In the genomic region with DNA sequence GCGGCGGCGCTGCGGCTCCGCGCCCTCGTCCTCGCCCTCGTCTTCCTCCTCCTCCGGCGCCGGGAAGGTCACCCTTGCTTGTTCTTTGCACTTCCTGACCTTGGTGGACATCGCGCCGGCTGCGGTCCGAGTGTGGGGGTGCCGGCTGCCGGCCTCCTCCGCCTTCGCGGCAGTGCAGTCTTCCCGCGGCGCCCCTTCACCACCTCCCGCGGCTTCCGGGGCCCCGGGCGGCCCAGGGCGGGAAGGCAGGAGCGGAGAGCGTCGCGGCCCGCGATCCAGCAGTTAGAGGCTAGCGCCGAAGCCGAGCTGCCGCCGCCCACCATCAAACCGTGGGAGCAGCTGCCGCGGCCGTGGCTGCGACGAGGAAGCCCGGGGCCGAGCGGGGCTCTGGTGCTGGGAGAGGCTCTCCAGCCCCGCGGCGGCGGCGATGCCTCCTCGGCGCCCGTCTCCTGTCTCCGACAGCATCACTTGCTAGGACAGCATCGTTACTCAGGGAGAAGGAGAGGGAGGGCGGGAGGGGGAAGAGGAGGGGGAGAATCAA, we compare ENCODE assay signal across 8 cellular contexts. TPM values are rescaled to one million over a fixed set of nuclear protein-coding genes. Genes with fewer than 3 reads are reported as not detected.
DNase-seq lines count a peak whose midpoint lies in the region; ATAC-seq, FAIRE-seq and TF ChIP-seq lines count a peak whose summit lies in the region.

A gene (minus strand): TSS at position 491 of the 541 bp plus-strand sequence. CDS start 380 bp downstream, at position 111.

- DNase-seq in A549 (ENCODE audit: low read depth in 1 of 2, low spot score in 1 of 2), result no peak
- peak; percentile 79 for DNase-seq in activated CD4-positive, alpha-beta T cell treated with anti-CD3 and anti-CD28 coated beads, Interleukin-2, amount 10 ng/mL, durations not matched to agents 24 days and 14 days
- DNase-seq in effector memory CD4-positive, alpha-beta T cell, result peak in 1 of 3 donors; percentile 1
- DNase-seq in mesothelial cell of epicardium (ENCODE audit: low spot score in 2 of 2, unreplicated experiment in 2 of 2), result peak in 1 of 2 experiments; percentile 65
- DNase-seq in stimulated activated naive CD8-positive, alpha-beta T cell treated with anti-CD3 and anti-CD28 coated beads, Interleukin-15, amount 100 ng/mL, for 72 hours, result peak in 1 of 2 donors; percentile 36

- H3K9me3 Mint-ChIP-seq in activated CD4-positive, alpha-beta T cell treated with anti-CD3 and anti-CD28 coated beads, Interleukin-2, amount 10 ng/mL, durations not matched to agents 24 days and 14 days, result no peaks in the 10 kb centered on the region
- H3K9me3 Mint-ChIP-seq in mesothelial cell of epicardium, result no peaks in the 10 kb centered on the region
- H3K9me3 Mint-ChIP-seq in stimulated activated naive CD8-positive, alpha-beta T cell treated with anti-CD3 and anti-CD28 coated beads, Interleukin-15, amount 100 ng/mL, for 72 hours, result no peaks in the 10 kb centered on the region

- no peak for TF ChIP-seq RAD21 in A549 (conservative IDR thresholded peaks at IDR 0.05 in 1 of 2, IDR thresholded peaks at IDR 0.05 in 1 of 2)

- FAIRE-seq in A549 (lab: Jason Lieb, UNC), result no peak

- H3K4me1 Mint-ChIP-seq in activated CD4-positive, alpha-beta T cell treated with anti-CD3 and anti-CD28 coated beads, Interleukin-2, amount 10 ng/mL, durations not matched to agents 24 days and 14 days, result peaks cover 14% of the 10 kb centered on the region
- peaks cover 10% of the 10 kb centered on the region for H3K4me1 Mint-ChIP-seq in mesothelial cell of epicardium
- H3K4me1 Mint-ChIP-seq in stimulated activated naive CD8-positive, alpha-beta T cell treated with anti-CD3 and anti-CD28 coated beads, Interleukin-15, amount 100 ng/mL, for 72 hours, result peaks cover 13% of the 10 kb centered on the region

- peak within 1 kb of the TSS; percentile 12 for H3K27ac Mint-ChIP-seq in activated CD4-positive, alpha-beta T cell treated with anti-CD3 and anti-CD28 coated beads, Interleukin-2, amount 10 ng/mL, durations not matched to agents 24 days and 14 days
- no peak within 1 kb of the TSS for H3K27ac Mint-ChIP-seq in mesothelial cell of epicardium
- peak within 1 kb of the TSS in 1 of 2 donors; percentile 45 for H3K27ac Mint-ChIP-seq in stimulated activated naive CD8-positive, alpha-beta T cell treated with anti-CD3 and anti-CD28 coated beads, Interleukin-15, amount 100 ng/mL, for 72 hours

- peak within 1 kb of the TSS; percentile 59 for H3K4me3 ChIP-seq in A549
- H3K4me3 ChIP-seq in effector memory CD4-positive, alpha-beta T cell (ENCODE audit: insufficient read depth, low read depth, low read length, poor library complexity, severe bottlenecking), result peak within 1 kb of the TSS; percentile 79

- no CpG with 5 or more reads among the region's 62 CpGs for WGBS in A549 (ENCODE audit: missing lambda C conversion rate)

- peak within 1 kb of the TSS; percentile 92 for H3K4me3 Mint-ChIP-seq in activated CD4-positive, alpha-beta T cell treated with anti-CD3 and anti-CD28 coated beads, Interleukin-2, amount 10 ng/mL, durations not matched to agents 24 days and 14 days
- peak within 1 kb of the TSS; percentile 67 for H3K4me3 Mint-ChIP-seq in mesothelial cell of epicardium
- H3K4me3 Mint-ChIP-seq in stimulated activated naive CD8-positive, alpha-beta T cell treated with anti-CD3 and anti-CD28 coated beads, Interleukin-15, amount 100 ng/mL, for 72 hours, result peak within 1 kb of the TSS; percentile 88 to 89

- no peak for TF ChIP-seq POLR2A in A549 (IDR thresholded peaks at IDR 0.05; ENCODE audit: low read length)

- POLR2A ChIA-PET in A549 (lab: Yijun Ruan, JAX), result no interaction called here

- H3K27me3 ChIP-seq in effector memory CD4-positive, alpha-beta T cell (replicated peaks; ENCODE audit: control insufficient read depth, insufficient read depth, low read length, poor library complexity, severe bottlenecking), result no peaks in the 10 kb centered on the region

- H3K27ac ChIP-seq in A549, result peak within 1 kb of the TSS in 1 of 2 experiments; percentile 64; a peak in 3 of 6 replicates
- H3K27ac ChIP-seq in effector memory CD4-positive, alpha-beta T cell (ENCODE audit: insufficient read depth, low read length, poor library complexity, severe bottlenecking), result no peak within 1 kb of the TSS

- intact Hi-C loops in activated CD4-positive, alpha-beta T cell treated with anti-CD3 and anti-CD28 coated beads, Interleukin-2, amount 10 ng/mL, durations not matched to agents 24 days and 14 days (cut with micrococcal nuclease), result loop anchor here (2.0 to 5.0 kb wide), 4 partner anchors 79 to 501 kb away; a partner anchor contains a TSS

- H3K9me3 ChIP-seq in A549, result no peaks in the 10 kb centered on the region
- H3K9me3 ChIP-seq in effector memory CD4-positive, alpha-beta T cell (ENCODE audit: control insufficient read depth, low read length), result no peaks in the 10 kb centered on the region

- ATAC-seq in A549 (peak; percentile 26 to 31; a peak in 4 of 6 replicates), GM18909 (IDR thresholded peaks at IDR 0.05; ENCODE audit: poor library complexity, unreplicated experiment) (peak; percentile 42), HG03520 (IDR thresholded peaks at IDR 0.05; ENCODE audit: unreplicated experiment) (peak; percentile 22), GM21737 (IDR thresholded peaks at IDR 0.05; ENCODE audit: unreplicated experiment) (no peak)
- ATAC-seq in stimulated activated naive CD8-positive, alpha-beta T cell treated with anti-CD3 and anti-CD28 coated beads, Interleukin-15, amount 100 ng/mL, for 72 hours, result peak; percentile 57

- H3K4me1 ChIP-seq in A549, result no peaks in the 10 kb centered on the region
- no peaks in the 10 kb centered on the region for H3K4me1 ChIP-seq in effector memory CD4-positive, alpha-beta T cell (ENCODE audit: control insufficient read depth, insufficient read depth, low read length, poor library complexity, severe bottlenecking)

- no peaks in the 10 kb centered on the region for H3K36me3 Mint-ChIP-seq in activated CD4-positive, alpha-beta T cell treated with anti-CD3 and anti-CD28 coated beads, Interleukin-2, amount 10 ng/mL, durations not matched to agents 24 days and 14 days (ENCODE audit: low read depth)
- no peaks in the 10 kb centered on the region for H3K36me3 Mint-ChIP-seq in mesothelial cell of epicardium

- peak within 1 kb of the TSS; percentile 94 for H3K4me2 ChIP-seq in A549

- no peak for TF ChIP-seq EP300 in A549 (IDR thresholded peaks at IDR 0.05)

- no peaks in the 10 kb centered on the region for H3K36me3 ChIP-seq in effector memory CD4-positive, alpha-beta T cell (ENCODE audit: control insufficient read depth, insufficient read depth, low read length)

- H3K27me3 Mint-ChIP-seq in activated CD4-positive, alpha-beta T cell treated with anti-CD3 and anti-CD28 coated beads, Interleukin-2, amount 10 ng/mL, durations not matched to agents 24 days and 14 days, result peaks cover 58% of the 10 kb centered on the region
- peaks cover 87% of the 10 kb centered on the region for H3K27me3 Mint-ChIP-seq in mesothelial cell of epicardium (ENCODE audit: low read depth)
- H3K27me3 Mint-ChIP-seq in stimulated activated naive CD8-positive, alpha-beta T cell treated with anti-CD3 and anti-CD28 coated beads, Interleukin-15, amount 100 ng/mL, for 72 hours, result peaks cover 58% of the 10 kb centered on the region

- TF ChIP-seq CTCF in A549 (IDR thresholded peaks at IDR 0.05) (no peak), mesothelial cell of epicardium (IDR thresholded peaks at IDR 0.05; ENCODE audit: unreplicated experiment) (no peak)

- CTCF ChIA-PET in A549 (lab: Yijun Ruan, JAX), result interaction anchor here (0.9 kb wide), 1 partner anchor 514 kb away, joined by 3 read pairs; no protein-coding TSS in a partner anchor

TF ChIP-seq in A549, 52 proteins besides CTCF, POLR2A, EP300 and RAD21:
- TF ChIP-seq, protein P1, sequence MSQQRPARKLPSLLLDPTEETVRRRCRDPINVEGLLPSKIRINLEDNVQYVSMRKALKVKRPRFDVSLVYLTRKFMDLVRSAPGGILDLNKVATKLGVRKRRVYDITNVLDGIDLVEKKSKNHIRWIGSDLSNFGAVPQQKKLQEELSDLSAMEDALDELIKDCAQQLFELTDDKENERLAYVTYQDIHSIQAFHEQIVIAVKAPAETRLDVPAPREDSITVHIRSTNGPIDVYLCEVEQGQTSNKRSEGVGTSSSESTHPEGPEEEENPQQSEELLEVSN (IDR thresholded peaks at IDR 0.05; ENCODE audit: borderline replicate concordance, low read depth), result peak; percentile 43; the same call in 1 of the 2 replicates
- TF ChIP-seq EHF (CRISPR knock-in tag; IDR thresholded peaks at IDR 0.05) (no peak), ZFP36 (IDR thresholded peaks at IDR 0.05; ENCODE audit: borderline replicate concordance, partially characterized antibody) (no peak)
- TF ChIP-seq, protein P2, sequence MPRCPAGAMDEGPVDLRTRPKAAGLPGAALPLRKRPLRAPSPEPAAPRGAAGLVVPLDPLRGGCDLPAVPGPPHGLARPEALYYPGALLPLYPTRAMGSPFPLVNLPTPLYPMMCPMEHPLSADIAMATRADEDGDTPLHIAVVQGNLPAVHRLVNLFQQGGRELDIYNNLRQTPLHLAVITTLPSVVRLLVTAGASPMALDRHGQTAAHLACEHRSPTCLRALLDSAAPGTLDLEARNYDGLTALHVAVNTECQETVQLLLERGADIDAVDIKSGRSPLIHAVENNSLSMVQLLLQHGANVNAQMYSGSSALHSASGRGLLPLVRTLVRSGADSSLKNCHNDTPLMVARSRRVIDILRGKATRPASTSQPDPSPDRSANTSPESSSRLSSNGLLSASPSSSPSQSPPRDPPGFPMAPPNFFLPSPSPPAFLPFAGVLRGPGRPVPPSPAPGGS (IDR thresholded peaks at IDR 0.05), result no peak
TF ChIP-seq in A549: peak in this region for 1.

RNA-seq across cellular contexts. Expression of the gene that starts here (rescaled TPM):
- polyA plus RNA-seq in A549 (2011; rRNA removed) (0.04 TPM in 1 of 2 replicates, not detected in the other), A549 (2017; fragmentation: RNase III; extraction: RNeasy Plus Mini Kit Qiagen cat#74134 plus additional on column Dnase treatment) (0.03 TPM in 1 of 3 replicates, not detected in the others)
- polyA plus RNA-seq in A549 (2012; cell fraction: cytosol; rRNA removed), result 0.01 TPM in 1 of 2 replicates, not detected in the other
- polyA plus RNA-seq in A549 (2012; cell fraction: nucleus; rRNA removed), result 0.01 TPM in 1 of 2 replicates, not detected in the other
- polyA minus RNA-seq in A549 (2011; rRNA and poly(A)+ RNA removed), result not detected in 2 replicates
- 2.7 and 3.1 TPM in 2 replicates for total RNA-seq in activated CD4-positive, alpha-beta T cell treated with anti-CD3 and anti-CD28 coated beads, Interleukin-2, amount 10 ng/mL, durations not matched to agents 24 days and 14 days
- total RNA-seq in mesothelial cell of epicardium, result 0.18 to 0.34 TPM (median 0.29 TPM) in 3 replicates

Comparison
In these comparisons a context has a peak if more than half of its experiments do, and no peak if none do; other contexts are left out.
1. Peak in ATAC-seq, H3K4me3 ChIP-seq and H3K4me2 ChIP-seq in A549; RNA of the gene not detected or under 1 TPM.